14 cellular contexts compared by ENCODE assay signal in the genomic region with DNA sequence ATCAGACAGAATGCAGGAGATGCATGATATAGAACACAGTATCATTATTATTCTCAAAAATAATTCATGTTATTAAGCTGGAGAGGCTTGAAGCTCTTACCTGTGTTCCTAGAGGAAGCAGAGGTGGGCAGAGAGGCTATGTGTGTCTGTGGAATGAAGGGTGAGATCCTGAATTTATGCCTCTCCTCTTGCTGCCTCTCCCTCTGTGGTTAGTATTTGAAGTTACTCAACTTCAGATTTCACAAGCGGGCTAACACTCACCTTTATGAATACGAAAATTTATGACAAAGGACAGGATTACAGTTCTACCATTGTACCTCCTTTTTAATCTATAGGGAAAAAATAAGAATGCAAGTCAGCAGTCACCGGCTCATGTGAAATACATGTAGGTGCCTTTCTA. TPM values are rescaled to one million over a fixed set of nuclear protein-coding genes. Genes with fewer than 3 reads are reported as not detected.
"Had no signal": no experiment of that assay in that cellular context is flagged by ENCODE, and none has a peak within 500 bp of the region (broad histone marks: within the 10 kb centered on the region; RNA-seq: fewer than 3 reads in every experiment).

SERPINB3 (minus strand) TSS at position 148 of the 400 bp plus-strand sequence. CDS start 677 bp downstream, outside the sequence.

RNA-seq across cellular contexts. Expression of gene SERPINB3, which starts in this region (rescaled TPM):
- total RNA-seq: activated CD4-positive, alpha-beta T cell treated with anti-CD3 and anti-CD28 coated beads, Interleukin-2, amount 10 ng/mL, durations not matched to agents 24 days and 14 days; activated CD8-positive, alpha-beta memory T cell treated with anti-CD3 and anti-CD28 coated beads for 36 hours; activated CD8-positive, alpha-beta T cell treated with anti-CD3 and anti-CD28 coated beads for 36 hours; activated naive CD8-positive, alpha-beta T cell treated with anti-CD3 and anti-CD28 coated beads for 36 hours; activated T-cell treated with anti-CD3 and anti-CD28 coated beads, Interleukin-2, amount 50 U/mL, for 72 hours; activated T-helper 17 cell treated with anti-CD3 and anti-CD28 coated beads, Interleukin-2, amount 50 U/mL, for 72 hours; aorta; cardiac muscle cell; K562; M059J; OCI-LY7; SJCRH30; T-helper 1 cell treated with Interleukin-12 subunit alpha and Interleukin-12 subunit beta and Interleukin-4 antibody, amounts not matched to agents 30 ng/mL and 1 ng/mL, for 36 hours; T-helper 2 cell treated with Interferon-gamma antibody and Interleukin-4, amounts not matched to agents 100 ng/mL and 5 ng/mL, for 36 hours had no signal
- polyA plus RNA-seq: cardiac muscle cell, K562 had no signal
